In the genomic region with DNA sequence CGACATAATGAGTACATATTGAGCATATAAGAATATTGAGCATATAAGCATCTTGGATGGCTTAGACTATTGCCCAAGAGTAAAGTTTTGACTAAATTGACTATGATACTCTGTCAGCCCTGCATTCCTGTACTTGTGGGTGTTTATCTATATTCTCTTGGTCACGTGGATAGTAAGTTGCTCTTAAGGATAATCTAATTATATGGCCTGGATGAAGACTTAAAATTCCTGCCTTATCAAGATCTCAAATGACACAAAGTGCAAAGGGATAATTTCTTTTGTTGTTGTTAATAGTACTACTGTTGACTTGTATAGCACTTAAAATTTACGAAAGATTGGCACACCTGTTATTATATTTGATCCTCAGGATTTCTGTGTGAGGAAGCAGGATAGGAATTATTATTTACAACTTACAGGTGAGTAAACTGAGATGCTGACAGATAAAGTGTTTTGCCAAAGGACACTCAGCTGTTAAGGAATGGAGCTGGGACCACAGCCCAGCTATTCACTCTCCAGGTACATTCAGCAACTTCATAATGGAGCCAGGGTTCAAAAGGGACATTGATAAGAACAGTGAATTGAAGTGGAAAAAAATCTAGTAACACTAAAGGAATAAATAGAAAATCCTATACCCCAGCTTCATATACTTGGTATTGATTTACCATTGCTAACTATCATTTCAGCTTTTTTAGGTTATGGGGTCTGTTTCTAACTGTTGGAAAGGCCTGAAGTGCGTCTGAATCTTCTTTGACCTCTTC, we compare ENCODE assay signal across 20 cellular contexts. TPM values are rescaled to one million over a fixed set of nuclear protein-coding genes. Genes with fewer than 3 reads are reported as not detected.
A peak's percentile ranks its signal among the peaks of the same experiment; 100 is the strongest.
DNase-seq lines count a peak whose midpoint lies in the region; ATAC-seq, FAIRE-seq and TF ChIP-seq lines count a peak whose summit lies in the region.
"Had no signal": no experiment of that assay in that cellular context is flagged by ENCODE, and none has a peak within 500 bp of the region (broad histone marks: within the 10 kb centered on the region; RNA-seq: fewer than 3 reads in every experiment).

No MANE protein-coding gene starts in this region.

- no peaks in the 10 kb centered on the region for H3K9me2 ChIP-seq in Loucy (replicated peaks; ENCODE audit: low read depth, low read length)
- no peaks in the 10 kb centered on the region for H3K9me2 ChIP-seq in MM.1S (replicated peaks; ENCODE audit: insufficient read depth, low read length)

- TF ChIP-seq CTCF in breast epithelium (IDR thresholded peaks at IDR 0.05) (no peak), MCF 10A (IDR thresholded peaks at IDR 0.05; ENCODE audit: unreplicated experiment) (no peak), Loucy (conservative IDR thresholded peaks at IDR 0.05; ENCODE audit: low read length) (no peak), K562 (IDR thresholded peaks at IDR 0.05 in 2 of 3, conservative IDR thresholded peaks at IDR 0.05 in 1 of 3; ENCODE audit: insufficient read depth in 2 of 3, low read depth in 1 of 3, low read length in 3 of 3) (no peak), MM.1S (IDR thresholded peaks at IDR 0.05; ENCODE audit: low read length) (no peak)

- H3K9me3 ChIP-seq in breast epithelium, result no peaks in the 10 kb centered on the region
- H3K9me3 ChIP-seq in Loucy (ENCODE audit: insufficient read depth, low read depth, low read length), result no peaks in the 10 kb centered on the region
- no peaks in the 10 kb centered on the region for H3K9me3 ChIP-seq in K562 (replicated peaks; ENCODE audit: control insufficient read depth, insufficient read depth, low read depth, low read length)
- H3K9me3 ChIP-seq in MM.1S (replicated peaks; ENCODE audit: insufficient read depth, low read length), result no peaks in the 10 kb centered on the region
- H3K9me3 ChIP-seq: BE2C had no signal

- no peak for ATAC-seq in K562
- no peak for ATAC-seq in GM21447 (IDR thresholded peaks at IDR 0.05; ENCODE audit: unreplicated experiment)
- ATAC-seq in activated naive CD4-positive, alpha-beta T cell treated with anti-CD3 and anti-CD28 coated beads, Interleukin-2, amount 50 U/mL, for 72 hours, result no peak

- no peaks in the 10 kb centered on the region for H3K36me3 Mint-ChIP-seq in MCF 10A (ENCODE audit: insufficient read depth, unreplicated experiment)
- no peaks in the 10 kb centered on the region for H3K36me3 Mint-ChIP-seq in activated naive CD4-positive, alpha-beta T cell treated with anti-CD3 and anti-CD28 coated beads, Interleukin-2, amount 50 U/mL, for 72 hours
- H3K36me3 Mint-ChIP-seq: CD4-positive, alpha-beta memory T cell had no signal

- no peak overlapping the region for H3K4me3 Mint-ChIP-seq in MCF 10A (ENCODE audit: unreplicated experiment)
- H3K4me3 Mint-ChIP-seq: CD4-positive, alpha-beta memory T cell had no signal

- no peak for TF ChIP-seq RAD21 in K562 (CRISPR knock-in tag; conservative IDR thresholded peaks at IDR 0.05 in 1 of 2, IDR thresholded peaks at IDR 0.05 in 1 of 2)

- H3K9me1 ChIP-seq in K562 (ENCODE audit: control insufficient read depth, insufficient read depth, low read length), result no peaks in the 10 kb centered on the region

- H4K20me1 ChIP-seq in Loucy (ENCODE audit: insufficient read depth, low read length, poor library complexity, severe bottlenecking), result peaks cover 16% of the 10 kb centered on the region
- H4K20me1 ChIP-seq in K562 (replicated peaks; ENCODE audit: control insufficient read depth, insufficient read depth, low read length), result no peaks in the 10 kb centered on the region; the same call in 1 of the 2 replicates
- H4K20me1 ChIP-seq in MM.1S (ENCODE audit: insufficient read depth, low read length), result no peaks in the 10 kb centered on the region

- no peak overlapping the region for H3K27ac Mint-ChIP-seq in MCF 10A (ENCODE audit: low read depth, unreplicated experiment)
- no peak overlapping the region for H3K27ac Mint-ChIP-seq in activated naive CD4-positive, alpha-beta T cell treated with anti-CD3 and anti-CD28 coated beads, Interleukin-2, amount 50 U/mL, for 72 hours

- peak overlapping the region; percentile 68 for H3K4me2 ChIP-seq in Loucy (ENCODE audit: low read depth, low read length, poor library complexity, severe bottlenecking)
- no peak overlapping the region for H3K4me2 ChIP-seq in K562 (ENCODE audit: insufficient read depth, low read length)
- no peak overlapping the region for H3K4me2 ChIP-seq in MM.1S (ENCODE audit: low read depth, low read length)

- peaks cover 90% of the 10 kb centered on the region for H3K79me2 ChIP-seq in Loucy (ENCODE audit: insufficient read depth, low read length)
- peaks cover 26% of the 10 kb centered on the region; the same call in 2 of the 3 replicates for H3K79me2 ChIP-seq in K562 (ENCODE audit: control insufficient read depth, insufficient read depth, low read length)
- no peaks in the 10 kb centered on the region for H3K79me2 ChIP-seq in MM.1S (ENCODE audit: low read length)

- DNase-seq in breast epithelium (ENCODE audit: low spot score in 2 of 2) (no peak), MCF 10A (ENCODE audit: unreplicated experiment) (no peak), K562 (ENCODE audit: extremely low read depth in 1 of 4, low spot score in 3 of 4) (no peak), activated gamma-delta T cell treated with Interleukin-2 at 50 U/mL for 16 hours (no peak), MM.1S (no peak)
- no peak for DNase-seq in activated naive CD4-positive, alpha-beta T cell treated with anti-CD3 and anti-CD28 coated beads, Interleukin-2, amount 50 U/mL, for 72 hours (ENCODE audit: low spot score in 2 of 2)
- DNase-seq: 8988T; CD4-positive, alpha-beta memory T cell; H7; MV-4-11; NCI-H1694 treated with DMSO at 0.1 percent for 48 hours; NCI-H2107; NCI-H510A; NCI-H748 treated with DMSO at 0.1 percent for 48 hours; SHP77 treated with DMSO at 0.1 percent for 48 hours had no signal

- in situ Hi-C loops in K562 (cut with MboI), result no loop called here

- peak overlapping the region; percentile 55 to 70 for H3K27ac ChIP-seq in breast epithelium
- H3K27ac ChIP-seq in K562 (ENCODE audit: extremely low read depth, low read depth, low read length), result no peak overlapping the region
- no peak overlapping the region for H3K27ac ChIP-seq in MM.1S (ENCODE audit: low read length)
- H3K27ac ChIP-seq: HL-60 had no signal

- no peaks in the 10 kb centered on the region for H3K27me3 ChIP-seq in breast epithelium
- no peaks in the 10 kb centered on the region for H3K27me3 ChIP-seq in Loucy (ENCODE audit: insufficient read depth, low read length, poor library complexity, severe bottlenecking)
- H3K27me3 ChIP-seq in K562 (ENCODE audit: control insufficient read depth in 2 of 2, insufficient read depth in 2 of 2, low read length in 2 of 2), result no peaks in the 10 kb centered on the region
- no peaks in the 10 kb centered on the region for H3K27me3 ChIP-seq in MM.1S (replicated peaks; ENCODE audit: insufficient read depth, low read length)
- H3K27me3 ChIP-seq: BE2C had no signal

- H3F3A ChIP-seq in Loucy (ENCODE audit: low read depth), result no peaks in the 10 kb centered on the region; the same call in 1 of the 2 replicates
- H3F3A ChIP-seq in MM.1S (ENCODE audit: insufficient read depth, low read length), result no peaks in the 10 kb centered on the region

- no peak overlapping the region for H3K9ac ChIP-seq in Loucy (ENCODE audit: low read depth, low read length, poor library complexity, severe bottlenecking)
- H3K9ac ChIP-seq in K562 (ENCODE audit: insufficient read depth in 1 of 2, low read depth in 2 of 2, low read length in 2 of 2), result no peak overlapping the region
- H3K9ac ChIP-seq in MM.1S (ENCODE audit: low read length), result no peak overlapping the region

- intact Hi-C loops in breast epithelium (cut with DNase I; ENCODE audit: low total_unique reads), result no loop called here
- intact Hi-C loops in MCF 10A (cut with micrococcal nuclease), result no loop called here
- intact Hi-C loops in K562 (cut with micrococcal nuclease), result no loop called here

- 63% methylated on average over 4 of the region's 4 CpGs for WGBS in K562 (ENCODE audit: insufficient coverage, low coverage, missing lambda C conversion rate)

- H2AFZ ChIP-seq in Loucy (ENCODE audit: low read length) (no peak overlapping the region), K562 (ENCODE audit: low read depth, low read length) (no peak overlapping the region), MM.1S (ENCODE audit: low read length) (no peak overlapping the region)

- BruUV-seq in MCF 10A (replicated peaks; lab: Mats Ljungman, UMichigan), result no TSS peak
- BruUV-seq in K562 (replicated peaks; lab: Mats Ljungman, UMichigan), result no TSS peak

- FAIRE-seq in K562 (lab: Jason Lieb, UNC), result no peak
- FAIRE-seq: GM12892 had no signal

- POLR2A ChIA-PET in MCF 10A (lab: Yijun Ruan, JAX) (interaction anchor here (0.6 to 2.1 kb wide), 2 partner anchors 19 to 92 kb away, joined by 3 to 7 read pairs; no protein-coding TSS in a partner anchor), K562 (lab: Yijun Ruan, JAX) (no interaction called here)

- H3K4me3 ChIP-seq in breast epithelium (no peak overlapping the region), Loucy (ENCODE audit: low read length, poor library complexity, severe bottlenecking) (no peak overlapping the region), K562 (no peak overlapping the region), MM.1S (ENCODE audit: low read length) (no peak overlapping the region)

- no peak for TF ChIP-seq POLR2A in breast epithelium (IDR thresholded peaks at IDR 0.05)
- TF ChIP-seq POLR2A in K562 (conservative IDR thresholded peaks at IDR 0.05), result no peak

- TF ChIP-seq EP300 in K562 (IDR thresholded peaks at IDR 0.05; ENCODE audit: low read length), result no peak

- no peaks in the 10 kb centered on the region for H3K27me3 Mint-ChIP-seq in MCF 10A (ENCODE audit: insufficient read depth, unreplicated experiment)
- H3K27me3 Mint-ChIP-seq: CD4-positive, alpha-beta memory T cell had no signal

- no peaks in the 10 kb centered on the region for H3K9me3 Mint-ChIP-seq in MCF 10A (ENCODE audit: unreplicated experiment)
- H3K9me3 Mint-ChIP-seq in activated naive CD4-positive, alpha-beta T cell treated with anti-CD3 and anti-CD28 coated beads, Interleukin-2, amount 50 U/mL, for 72 hours, result no peaks in the 10 kb centered on the region
- H3K9me3 Mint-ChIP-seq: CD4-positive, alpha-beta memory T cell had no signal

- H3K4me1 ChIP-seq in breast epithelium (no peaks in the 10 kb centered on the region), Loucy (ENCODE audit: insufficient read depth, low read length, poor library complexity, severe bottlenecking) (peaks cover 41% of the 10 kb centered on the region), K562 (replicated peaks in 1 of 2; ENCODE audit: control insufficient read depth in 2 of 2, insufficient read depth in 2 of 2, low read length in 2 of 2) (peaks cover 12 to 42% of the 10 kb centered on the region in 2 experiments; a peak in 4 of 5 replicates), MM.1S (ENCODE audit: low read length) (no peaks in the 10 kb centered on the region)

- CTCF ChIA-PET in MCF 10A (lab: Yijun Ruan, JAX) (interaction anchor here (0.6 to 1.8 kb wide), 4 partner anchors 10 to 30 kb away, joined by 3 to 5 read pairs (median 3); no protein-coding TSS in a partner anchor), K562 (lab: Yijun Ruan, JAX; ENCODE audit: low intra/inter-chr PET ratio) (no interaction called here)

- peaks cover 10% of the 10 kb centered on the region for H3K4me1 Mint-ChIP-seq in MCF 10A (ENCODE audit: insufficient read depth, unreplicated experiment)

- H3K36me3 ChIP-seq in breast epithelium, result no peaks in the 10 kb centered on the region
- H3K36me3 ChIP-seq in Loucy (ENCODE audit: insufficient read depth, low read length), result no peaks in the 10 kb centered on the region
- H3K36me3 ChIP-seq in K562 (ENCODE audit: control insufficient read depth, insufficient read depth, low read length), result no peaks in the 10 kb centered on the region
- no peaks in the 10 kb centered on the region for H3K36me3 ChIP-seq in MM.1S (replicated peaks; ENCODE audit: insufficient read depth, low read length)
- H3K36me3 ChIP-seq: BE2C had no signal

RNA-seq across cellular contexts. Expression of a gene that starts 53.5 kb away (rescaled TPM):
- 100 to 1,000 TPM in 2 of 3 donors, 10 to 100 TPM in 1; 50.7 to 116 (median 107) TPM for total RNA-seq in breast epithelium
- total RNA-seq in MCF 10A (2022), result 52.5 and 55.4 TPM in 2 replicates
- total RNA-seq in K562 (2011; cell fraction: chromatin; rRNA removed; ENCODE audit: low replicate concordance), result 128 and 200 TPM in 2 replicates
- total RNA-seq in K562 (2011; cell fraction: nucleolus; rRNA removed), result 79.5 and 87.4 TPM in 2 replicates
- 91.0 and 118 TPM in 2 replicates for total RNA-seq in K562 (2011; cell fraction: nucleoplasm; rRNA removed)
- 23.9 and 26.3 TPM in 2 replicates for total RNA-seq in K562 (2014; rRNA removed)
- 15.6 and 17.6 TPM in 2 replicates for total RNA-seq in K562 (2014; rRNA removed; fragmentation: Illumina TruSeq; extraction: Trizol)
- total RNA-seq in K562 (2015; rRNA removed; fragmentation: Illumina TruSeq; extraction: Trizol), result 18.2 and 18.6 TPM in 2 replicates
- total RNA-seq in K562 (2021), result 39.3 and 43.4 TPM in 2 replicates
- 29.4 and 30.4 TPM in 2 replicates for polyA plus RNA-seq in K562 (2011; rRNA removed)
- 24.7 and 27.8 TPM in 2 replicates for polyA plus RNA-seq in K562 (2011; cell fraction: cytosol; rRNA removed)
- polyA plus RNA-seq in K562 (2011; cell fraction: nucleus; rRNA removed), result 87.8 and 114 TPM in 2 replicates
- 33.0 and 36.9 TPM in 2 replicates for polyA plus RNA-seq in K562 (2012)
- polyA plus RNA-seq in K562 (2014; fragmentation: Illumina TruSeq; extraction: Trizol), result 35.0 and 36.1 TPM in 2 replicates
- 1 to 10 TPM; 2.9 to 4.0 TPM for polyA plus RNA-seq in K562 (2014; fragmentation: Nextera tagmentation; extraction: Ambion mirVana)
- 28.9 and 30.8 TPM in 2 replicates for polyA plus RNA-seq in K562 (2014; rRNA removed)
- polyA minus RNA-seq in K562 (2011; rRNA and poly(A)+ RNA removed), result 23.0 and 23.4 TPM in 2 replicates
- 16.3 and 18.9 TPM in 2 replicates for polyA minus RNA-seq in K562 (2011; cell fraction: cytosol; rRNA and poly(A)+ RNA removed)
- polyA minus RNA-seq in K562 (2011; cell fraction: nucleus; rRNA and poly(A)+ RNA removed), result 28.1 and 31.0 TPM in 2 replicates
- 100 to 1,000 TPM; 342 to 426 TPM for total RNA-seq in activated naive CD4-positive, alpha-beta T cell treated with anti-CD3 and anti-CD28 coated beads, Interleukin-2, amount 50 U/mL, for 72 hours

Comparison
In these comparisons a context has a peak if more than half of its experiments do, and no peak if none do; other contexts are left out.
1. H3K27ac ChIP-seq: peak in breast epithelium (2 of 2); none in K562 (single experiment) and MM.1S (single experiment).